In genomic region chr3:47491777-47492176, GRCh38 we compare ENCODE assay signal across 22 cellular contexts.
"Had no signal": no experiment of that assay in that cellular context is flagged by ENCODE, and none has a peak within 500 bp of the region (broad histone marks: within the 10 kb centered on the region; RNA-seq: fewer than 3 reads in every experiment).

No MANE protein-coding gene starts in this region.

- ATAC-seq: natural killer cell, psoas muscle, right cardiac atrium had no signal

- H3K27me3 ChIP-seq: colonic mucosa, esophagus muscularis mucosa, neutrophil, ovary, stomach, testis, uterus had no signal

- H3K9me3 Mint-ChIP-seq: activated CD4-positive, alpha-beta memory T cell treated with anti-CD3 and anti-CD28 coated beads for 36 hours; activated naive CD8-positive, alpha-beta T cell treated with anti-CD3 and anti-CD28 coated beads for 36 hours; mesothelial cell of epicardium; natural killer cell had no signal

- H3K4me3 Mint-ChIP-seq: activated CD4-positive, alpha-beta memory T cell treated with anti-CD3 and anti-CD28 coated beads for 36 hours; activated naive CD8-positive, alpha-beta T cell treated with anti-CD3 and anti-CD28 coated beads for 36 hours; mesothelial cell of epicardium; natural killer cell had no signal

- H3K4me3 ChIP-seq: colonic mucosa, esophagus muscularis mucosa, left ventricle myocardium inferior, ovary, psoas muscle, stomach, testis, uterus had no signal

- H3K4me1 Mint-ChIP-seq: activated naive CD8-positive, alpha-beta T cell treated with anti-CD3 and anti-CD28 coated beads for 36 hours; mesothelial cell of epicardium; natural killer cell had no signal

- H3K27ac Mint-ChIP-seq: activated CD4-positive, alpha-beta memory T cell treated with anti-CD3 and anti-CD28 coated beads for 36 hours; activated naive CD8-positive, alpha-beta T cell treated with anti-CD3 and anti-CD28 coated beads for 36 hours; mesothelial cell of epicardium; natural killer cell had no signal

- DNase-seq: activated CD4-positive, alpha-beta memory T cell treated with anti-CD3 and anti-CD28 coated beads for 36 hours; activated CD4-positive, alpha-beta T cell treated with anti-CD3 and anti-CD28 coated beads for 48 hours; activated naive CD4-positive, alpha-beta T cell treated with Interleukin-2 at 50 U/mL for 16 hours; activated naive CD8-positive, alpha-beta T cell treated with anti-CD3 and anti-CD28 coated beads for 36 hours; activated T-cell treated with anti-CD3 and anti-CD28 coated beads, Interleukin-2, amount 50 U/mL, for 48 hours; central memory CD4-positive, alpha-beta T cell; colonic mucosa; hypothalamus; left ventricle myocardium inferior; natural killer cell; psoas muscle; right cardiac atrium; stimulated activated CD4-positive, alpha-beta T cell treated with anti-CD3 and anti-CD28 coated beads, Interleukin-1b, Interleukin-23, amount 100 ng/mL, for 48 hours; stomach; T1000; testis; trophoblast cell; uterus had no signal

- H3K27me3 Mint-ChIP-seq: activated CD4-positive, alpha-beta memory T cell treated with anti-CD3 and anti-CD28 coated beads for 36 hours; activated naive CD8-positive, alpha-beta T cell treated with anti-CD3 and anti-CD28 coated beads for 36 hours had no signal

- H3K36me3 ChIP-seq: colonic mucosa, ovary, uterus had no signal

- H3K36me3 Mint-ChIP-seq: natural killer cell had no signal
